Comparison of ENCODE assay signal across 9 cellular contexts in the genomic region with DNA sequence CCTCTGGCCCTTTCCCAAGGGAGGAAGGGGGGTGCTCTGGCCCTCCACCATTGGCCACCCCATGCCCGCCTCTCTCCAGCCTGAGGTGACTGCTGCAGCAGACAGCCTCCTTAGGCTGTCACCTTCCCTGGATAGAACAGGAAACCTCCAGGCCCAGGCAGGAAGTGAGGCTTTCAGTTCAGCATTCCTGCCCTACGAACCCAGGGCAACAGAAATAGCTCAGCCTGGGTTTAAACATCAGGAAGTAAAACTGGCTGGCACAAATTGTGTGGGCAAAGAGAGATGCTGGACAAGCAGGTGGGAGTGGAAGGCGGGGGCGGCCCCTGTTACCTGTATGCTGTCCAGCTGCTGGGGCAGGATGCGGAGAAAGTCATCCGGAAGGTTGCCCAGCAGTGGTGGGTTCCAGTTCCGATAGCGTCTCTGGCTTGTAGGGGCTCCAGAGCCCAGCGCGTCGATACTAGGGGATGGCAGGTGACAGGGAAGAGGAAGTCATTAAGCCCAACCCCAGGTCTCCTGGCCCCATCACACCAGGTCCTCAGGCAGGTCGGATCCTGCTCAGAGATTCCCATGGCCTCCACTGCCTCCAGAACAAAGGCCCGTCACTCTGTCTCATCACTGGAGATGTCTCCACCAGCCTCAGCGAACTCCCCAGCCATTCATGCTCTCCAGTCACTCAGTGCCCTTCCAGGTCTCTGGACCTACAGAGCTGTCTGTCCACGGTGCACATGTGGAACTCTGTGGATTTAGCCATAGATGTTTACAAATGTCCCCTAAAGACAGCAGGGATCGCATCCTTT. TPM values are rescaled to one million over a fixed set of nuclear protein-coding genes. Genes with fewer than 3 reads are reported as not detected.
A peak's percentile ranks its signal among the peaks of the same experiment; 100 is the strongest.
DNase-seq lines count a peak whose midpoint lies in the region; ATAC-seq and TF ChIP-seq lines count a peak whose summit lies in the region.
"Had no signal": no experiment of that assay in that cellular context is flagged by ENCODE, and none has a peak within 500 bp of the region (broad histone marks: within the 10 kb centered on the region; RNA-seq: fewer than 3 reads in every experiment).

No MANE protein-coding gene starts in this region.

- H3K9me3 ChIP-seq in BLaER1 = no peaks in the 10 kb centered on the region
- H3K9me3 ChIP-seq in NT2/D1 (ENCODE audit: insufficient read depth, low read length) = no peaks in the 10 kb centered on the region
- H3K9me3 ChIP-seq in esophagus muscularis mucosa = no peaks in the 10 kb centered on the region
- H3K9me3 ChIP-seq in osteoblast (ENCODE audit: low read depth, low read length) = no peaks in the 10 kb centered on the region

- H3K4me2 ChIP-seq in BLaER1 = peak overlapping the region; percentile 96
- H3K4me2 ChIP-seq in osteoblast (ENCODE audit: insufficient read depth, low read length) = no peak overlapping the region

- no peak for ATAC-seq in GM21576 (IDR thresholded peaks at IDR 0.05; ENCODE audit: unreplicated experiment)

- H3K27me3 ChIP-seq in BLaER1 (no peaks in the 10 kb centered on the region), NT2/D1 (ENCODE audit: insufficient read depth, insufficient read length) (no peaks in the 10 kb centered on the region), esophagus muscularis mucosa (no peaks in the 10 kb centered on the region), osteoblast (ENCODE audit: insufficient read depth, low read length) (no peaks in the 10 kb centered on the region)

- H3K9ac ChIP-seq in BLaER1 = peak overlapping the region; percentile 86
- H3K9ac ChIP-seq in NT2/D1 (ENCODE audit: insufficient read length, low read depth) = peak overlapping the region; percentile 77

- H3K27ac ChIP-seq in BLaER1 (peak overlapping the region; percentile 99), esophagus muscularis mucosa (replicated peaks in 1 of 4) (peak overlapping the region; percentile 88 to 95 (median 93)), osteoblast (ENCODE audit: low read depth, low read length) (peak overlapping the region; percentile 97)

- no peak for TF ChIP-seq CTCF in esophagus muscularis mucosa (IDR thresholded peaks at IDR 0.05)
- no peak for TF ChIP-seq CTCF in osteoblast (IDR thresholded peaks at IDR 0.05; ENCODE audit: extremely low read depth, low read depth, low read length)
- TF ChIP-seq CTCF in GM20000 (IDR thresholded peaks at IDR 0.05; ENCODE audit: extremely low read depth, missing control alignments) = no peak

- no peaks in the 10 kb centered on the region for H3K36me3 ChIP-seq in BLaER1
- peaks cover 59% of the 10 kb centered on the region for H3K36me3 ChIP-seq in NT2/D1 (ENCODE audit: insufficient read depth, insufficient read length, low read length)
- peaks cover 18 to 76% (median 62%) of the 10 kb centered on the region in 4 donors for H3K36me3 ChIP-seq in esophagus muscularis mucosa
- H3K36me3 ChIP-seq in osteoblast (ENCODE audit: insufficient read depth, low read length) = peaks cover 38% of the 10 kb centered on the region

- H3K4me1 ChIP-seq in BLaER1 (peaks cover 97% of the 10 kb centered on the region), NT2/D1 (ENCODE audit: insufficient read depth, insufficient read length) (peaks cover 47% of the 10 kb centered on the region), esophagus muscularis mucosa (peaks cover 75 to 100% (median 92%) of the 10 kb centered on the region in 4 donors), osteoblast (ENCODE audit: insufficient read depth, low read length) (peaks cover 57% of the 10 kb centered on the region)

- H3K4me3 ChIP-seq in BLaER1 (peak overlapping the region; percentile 52), NT2/D1 (ENCODE audit: insufficient read length, low read depth) (no peak overlapping the region), esophagus muscularis mucosa (no peak overlapping the region), osteoblast (ENCODE audit: insufficient read depth, low read length) (no peak overlapping the region)

- intact Hi-C loops in esophagus muscularis mucosa (cut with DNase I) = no loop called here

- TF ChIP-seq EP300 in esophagus muscularis mucosa (IDR thresholded peaks at IDR 0.05) = no peak

- no peak overlapping the region for H2AFZ ChIP-seq in osteoblast (ENCODE audit: low read length)

- no peak for DNase-seq in NT2/D1 (ENCODE audit: low read depth, low spot score)
- no peak for DNase-seq in esophagus muscularis mucosa (ENCODE audit: extremely low spot score)
- DNase-seq in osteoblast (ENCODE audit: insufficient read length, low spot score, missing footprints) = peak; percentile 53
- no peak for DNase-seq in NCI-H146 (lab: John Stamatoyannopoulos, UW)
- no peak for DNase-seq in NOMO-1 treated with DMSO at 0.1 percent for 48 hours (lab: John Stamatoyannopoulos, UW; ENCODE audit: unreplicated experiment)
- no peak for DNase-seq in GM20000 (ENCODE audit: low spot score)
- DNase-seq: NK-92 treated with Interleukin-12 subunit alpha and Interleukin-12 subunit beta, amount 100 ng/mL, for 24 hours had no signal

- H4K20me1 ChIP-seq in BLaER1 (no peaks in the 10 kb centered on the region), osteoblast (ENCODE audit: insufficient read depth, low read length) (no peaks in the 10 kb centered on the region)

- 78% methylated on average over 14 of the region's 16 CpGs for whole genome bisulfite sequencing in esophagus muscularis mucosa

- H3K79me2 ChIP-seq in osteoblast (ENCODE audit: insufficient read depth, low read length) = peaks cover 2% of the 10 kb centered on the region

- TF ChIP-seq POLR2A in esophagus muscularis mucosa (IDR thresholded peaks at IDR 0.05; ENCODE audit: low read depth) = no peak

RNA-seq across cellular contexts. Expression of a gene that starts 23.6 kb away (rescaled TPM):
- 10 to 100 TPM; 11.6 to 22.2 (median 16.9) TPM for total RNA-seq in esophagus muscularis mucosa
- total RNA-seq in osteoblast = 17.1 and 19.9 TPM in 2 replicates
